Comparison of ENCODE assay signal across 24 cellular contexts in genomic region chr9:38708759-38709158, GRCh38. TPM values are rescaled to one million over a fixed set of nuclear protein-coding genes. Genes with fewer than 3 reads are reported as not detected.
DNase-seq lines count a peak whose midpoint lies in the region; ATAC-seq and TF ChIP-seq lines count a peak whose summit lies in the region.
"Had no signal": no experiment of that assay in that cellular context is flagged by ENCODE, and none has a peak within 500 bp of the region (broad histone marks: within the 10 kb centered on the region; RNA-seq: fewer than 3 reads in every experiment).

No MANE protein-coding gene starts in this region.

- no peaks in the 10 kb centered on the region for H3K4me1 Mint-ChIP-seq in HFFc6 (ENCODE audit: low read depth)
- H3K4me1 Mint-ChIP-seq: activated naive CD8-positive, alpha-beta T cell treated with anti-CD3 and anti-CD28 coated beads, Interleukin-2, amount 50 U/mL, for 24 hours; natural killer cell had no signal

- no peak for ATAC-seq in SK-N-SH treated with all-trans-retinoic acid at 6 μM for 48 hours
- no peak for ATAC-seq in GM21526 (IDR thresholded peaks at IDR 0.05; ENCODE audit: low FRiP score, unreplicated experiment)
- no peak for ATAC-seq in HG03457 (IDR thresholded peaks at IDR 0.05; ENCODE audit: unreplicated experiment)
- no peak for ATAC-seq in GM18858 (IDR thresholded peaks at IDR 0.05; ENCODE audit: unreplicated experiment)
- ATAC-seq: activated naive CD8-positive, alpha-beta T cell treated with anti-CD3 and anti-CD28 coated beads, Interleukin-2, amount 50 U/mL, for 24 hours; left lobe of liver; natural killer cell had no signal

- peaks cover 7% of the 10 kb centered on the region; the same call in 1 of the 2 replicates for H3K9me3 Mint-ChIP-seq in HFFc6
- H3K9me3 Mint-ChIP-seq: activated CD4-positive, alpha-beta memory T cell treated with anti-CD3 and anti-CD28 coated beads for 36 hours; activated naive CD8-positive, alpha-beta T cell treated with anti-CD3 and anti-CD28 coated beads, Interleukin-2, amount 50 U/mL, for 24 hours; natural killer cell had no signal

- H3K4me3 ChIP-seq in fibroblast of villous mesenchyme (ENCODE audit: low read depth, low read length) = no peak overlapping the region
- H3K4me3 ChIP-seq: coronary artery, esophagus squamous epithelium, ovary had no signal

- TF ChIP-seq CTCF in fibroblast of villous mesenchyme (IDR thresholded peaks at IDR 0.05; ENCODE audit: insufficient read depth, low read depth, low read length) = no peak
- no peak for TF ChIP-seq CTCF in HFFc6 (IDR thresholded peaks at IDR 0.05)

- DNase-seq in A172 (ENCODE audit: low spot score) (peak; percentile 43), HT1080 (ENCODE audit: low read depth) (peak; percentile 71), fibroblast of villous mesenchyme (ENCODE audit: low read depth) (peak; percentile 18), HFFc6 (no peak)
- DNase-seq: ACHN; activated CD4-positive, alpha-beta memory T cell treated with anti-CD3 and anti-CD28 coated beads for 36 hours; activated gamma-delta T cell; activated naive CD8-positive, alpha-beta T cell treated with anti-CD3 and anti-CD28 coated beads, Interleukin-2, amount 50 U/mL, for 24 hours; esophagus squamous epithelium; HCEC 1CT; natural killer cell; ovary; stimulated activated CD4-positive, alpha-beta T cell treated with anti-CD3 and anti-CD28 coated beads, Interleukin-1b, Interleukin-23, amount 100 ng/mL, for 48 hours; T1000 had no signal

- H3K27ac Mint-ChIP-seq in HFFc6 = no peak overlapping the region
- H3K27ac Mint-ChIP-seq: activated CD4-positive, alpha-beta memory T cell treated with anti-CD3 and anti-CD28 coated beads for 36 hours; activated naive CD8-positive, alpha-beta T cell treated with anti-CD3 and anti-CD28 coated beads, Interleukin-2, amount 50 U/mL, for 24 hours; natural killer cell had no signal

- H3K27me3 Mint-ChIP-seq in HFFc6 (ENCODE audit: insufficient read depth) = peaks cover 1% of the 10 kb centered on the region; the same call in 1 of the 2 replicates

- no peaks in the 10 kb centered on the region for H3K36me3 Mint-ChIP-seq in HFFc6 (ENCODE audit: low read depth)
- H3K36me3 Mint-ChIP-seq: activated CD4-positive, alpha-beta memory T cell treated with anti-CD3 and anti-CD28 coated beads for 36 hours; natural killer cell had no signal

- no peak overlapping the region for H3K4me3 Mint-ChIP-seq in HFFc6
- H3K4me3 Mint-ChIP-seq: activated CD4-positive, alpha-beta memory T cell treated with anti-CD3 and anti-CD28 coated beads for 36 hours; activated naive CD8-positive, alpha-beta T cell treated with anti-CD3 and anti-CD28 coated beads, Interleukin-2, amount 50 U/mL, for 24 hours; natural killer cell had no signal

TF ChIP-seq in SK-N-SH treated with all-trans-retinoic acid at 6 μM for 48 hours, 23 proteins besides CTCF, POLR2A, EP300 and RAD21:
- peak; percentile 36; the same call in 1 of the 2 replicates for TF ChIP-seq TCF4 (CRISPR knock-in tag; IDR thresholded peaks at IDR 0.05; ENCODE audit: borderline replicate concordance)
- TF ChIP-seq ZFP3 (CRISPR knock-in tag; IDR thresholded peaks at IDR 0.05) = no peak
- no peak for TF ChIP-seq ZNF565 (CRISPR knock-in tag; conservative IDR thresholded peaks at IDR 0.05; ENCODE audit: low read depth)
- TF ChIP-seq CREB5 (CRISPR knock-in tag; IDR thresholded peaks at IDR 0.05; ENCODE audit: low read depth) = peak; percentile 62; the same call in 1 of the 2 replicates
- no peak; the same call in 1 of the 2 replicates for TF ChIP-seq ESRRG (CRISPR knock-in tag; IDR thresholded peaks at IDR 0.05)
- TF ChIP-seq, protein P1, sequence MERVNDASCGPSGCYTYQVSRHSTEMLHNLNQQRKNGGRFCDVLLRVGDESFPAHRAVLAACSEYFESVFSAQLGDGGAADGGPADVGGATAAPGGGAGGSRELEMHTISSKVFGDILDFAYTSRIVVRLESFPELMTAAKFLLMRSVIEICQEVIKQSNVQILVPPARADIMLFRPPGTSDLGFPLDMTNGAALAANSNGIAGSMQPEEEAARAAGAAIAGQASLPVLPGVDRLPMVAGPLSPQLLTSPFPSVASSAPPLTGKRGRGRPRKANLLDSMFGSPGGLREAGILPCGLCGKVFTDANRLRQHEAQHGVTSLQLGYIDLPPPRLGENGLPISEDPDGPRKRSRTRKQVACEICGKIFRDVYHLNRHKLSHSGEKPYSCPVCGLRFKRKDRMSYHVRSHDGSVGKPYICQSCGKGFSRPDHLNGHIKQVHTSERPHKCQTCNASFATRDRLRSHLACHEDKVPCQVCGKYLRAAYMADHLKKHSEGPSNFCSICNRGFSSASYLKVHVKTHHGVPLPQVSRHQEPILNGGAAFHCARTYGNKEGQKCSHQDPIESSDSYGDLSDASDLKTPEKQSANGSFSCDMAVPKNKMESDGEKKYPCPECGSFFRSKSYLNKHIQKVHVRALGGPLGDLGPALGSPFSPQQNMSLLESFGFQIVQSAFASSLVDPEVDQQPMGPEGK (CRISPR knock-in tag; IDR thresholded peaks at IDR 0.05; ENCODE audit: borderline replicate concordance) = peak; percentile 35; the same call in 1 of the 2 replicates
- no peak for TF ChIP-seq ARNTL (CRISPR knock-in tag; IDR thresholded peaks at IDR 0.05; ENCODE audit: borderline replicate concordance, low read depth)
- TF ChIP-seq CSDC2 (CRISPR knock-in tag; IDR thresholded peaks at IDR 0.05) = no peak
- TF ChIP-seq ISL1 (CRISPR knock-in tag; IDR thresholded peaks at IDR 0.05) = peak; percentile 95

RNA-seq across cellular contexts. Expression of gene FAM240B, which starts 11.2 kb away (rescaled TPM):
- not detected in 2 replicates for total RNA-seq in A172 (2014; rRNA removed; shearing (Covaris generic))
- not detected in 2 replicates for total RNA-seq in HT1080 (2014; rRNA removed; shearing (Covaris generic))
- not detected in 2 replicates for polyA plus RNA-seq in HT1080 (2015; cell fraction: cytosol; rRNA removed)
- polyA plus RNA-seq in HT1080 (2015; cell fraction: nucleus; rRNA removed) = not detected in 2 replicates
- total RNA-seq in fibroblast of villous mesenchyme = not detected in 2 replicates
- not detected for total RNA-seq in HFFc6 (2021; fragmentation: NEBNext Ultra II Directional; extraction: Animal tissue kit (Norgen Biotek cat#: 25700))
- total RNA-seq: activated CD4-positive, alpha-beta memory T cell treated with anti-CD3 and anti-CD28 coated beads for 36 hours; bronchial epithelial cell; esophagus squamous epithelium; left lobe of liver; natural killer cell; NCI-H460; ovary; skeletal muscle tissue; temporal lobe had no signal
- polyA plus RNA-seq: ovary had no signal
